Comparison of ENCODE assay signal across 1 cellular context in genomic region chr7:157138424-157139141, GRCh38.
A peak's percentile ranks its signal among the peaks of the same experiment; 100 is the strongest.
TF ChIP-seq lines count a peak whose summit lies in the region.

TSS of gene UBE3C (plus strand) at chr7:157138926. CDS start at chr7:157139273, 347 bp downstream.

TF ChIP-seq in HepG2, 621 proteins besides CTCF, POLR2A, EP300 and RAD21 (continued from another document):
- TF ChIP-seq ZC3H13 (CRISPR knock-in tag; IDR thresholded peaks at IDR 0.05) (no peak), ZNF607 (CRISPR knock-in tag; IDR thresholded peaks at IDR 0.05; ENCODE audit: borderline replicate concordance) (no peak), ZBTB8A (CRISPR knock-in tag; IDR thresholded peaks at IDR 0.05; ENCODE audit: borderline replicate concordance, low read depth) (no peak), TBX2 (CRISPR knock-in tag; IDR thresholded peaks at IDR 0.05; ENCODE audit: borderline replicate concordance) (no peak), E2F1 (CRISPR knock-in tag; IDR thresholded peaks at IDR 0.05) (no peak), PITX1 (CRISPR knock-in tag; IDR thresholded peaks at IDR 0.05) (no peak), BHLHE40 (IDR thresholded peaks at IDR 0.05; ENCODE audit: low read length) (no peak; the same call in 1 of the 2 replicates), ZNF546 (CRISPR knock-in tag; conservative IDR thresholded peaks at IDR 0.05) (no peak), ZFP36L1 (CRISPR knock-in tag; IDR thresholded peaks at IDR 0.05) (no peak), MYNN (CRISPR knock-in tag; IDR thresholded peaks at IDR 0.05; ENCODE audit: low read depth) (no peak), PHF21A (CRISPR knock-in tag; IDR thresholded peaks at IDR 0.05) (no peak), GPBP1L1 (CRISPR knock-in tag; IDR thresholded peaks at IDR 0.05) (no peak), ZMYM4 (CRISPR knock-in tag; IDR thresholded peaks at IDR 0.05) (peak; percentile 80; the same call in 1 of the 2 replicates), AKAP8 (CRISPR knock-in tag; IDR thresholded peaks at IDR 0.05) (no peak), ZNF18 (CRISPR knock-in tag; IDR thresholded peaks at IDR 0.05; ENCODE audit: insufficient replicate concordance) (peak; percentile 26), MATR3 (CRISPR knock-in tag; IDR thresholded peaks at IDR 0.05) (no peak), ZNF510 (CRISPR knock-in tag; IDR thresholded peaks at IDR 0.05; ENCODE audit: low read depth) (no peak; the same call in 1 of the 2 replicates), HMGXB4 (CRISPR knock-in tag; IDR thresholded peaks at IDR 0.05; ENCODE audit: borderline replicate concordance in 1 of 2, low read depth in 1 of 2) (no peak; a peak in 1 of 4 replicates), ZBTB26 (CRISPR knock-in tag; IDR thresholded peaks at IDR 0.05; ENCODE audit: borderline replicate concordance) (no peak), ZNF3 (CRISPR knock-in tag; IDR thresholded peaks at IDR 0.05) (no peak), GPN1 (CRISPR knock-in tag; IDR thresholded peaks at IDR 0.05; ENCODE audit: borderline replicate concordance) (no peak), GABPB1 (CRISPR knock-in tag; IDR thresholded peaks at IDR 0.05) (peak; percentile 67), PHF8 (CRISPR knock-in tag; IDR thresholded peaks at IDR 0.05) (peak; percentile 65), ZSCAN21 (CRISPR knock-in tag; IDR thresholded peaks at IDR 0.05; ENCODE audit: borderline replicate concordance) (0 out of 2 replicates have a peak, but pooled peaks have one; percentile 45), KDM3A (CRISPR knock-in tag; IDR thresholded peaks at IDR 0.05; ENCODE audit: low read depth) (no peak), TBL1XR1 (IDR thresholded peaks at IDR 0.05; ENCODE audit: borderline replicate concordance, low read length, partially characterized antibody) (no peak), POLR2AphosphoS2 (IDR thresholded peaks at IDR 0.05; ENCODE audit: low read depth, low read length) (no peak), KDM4B (CRISPR knock-in tag; IDR thresholded peaks at IDR 0.05) (no peak), ELF1 (CRISPR knock-in tag; IDR thresholded peaks at IDR 0.05) (0 out of 2 replicates have a peak, but pooled peaks have one; percentile 18), ZNF292 (CRISPR knock-in tag; IDR thresholded peaks at IDR 0.05; ENCODE audit: borderline replicate concordance, low read depth) (no peak), GLI4 (CRISPR knock-in tag; IDR thresholded peaks at IDR 0.05; ENCODE audit: borderline replicate concordance) (no peak), ZFX (CRISPR knock-in tag; IDR thresholded peaks at IDR 0.05; ENCODE audit: low read depth) (peak; percentile 89), IRF1 (CRISPR knock-in tag; IDR thresholded peaks at IDR 0.05; ENCODE audit: low read depth) (no peak), TRIM24 (CRISPR knock-in tag; IDR thresholded peaks at IDR 0.05) (no peak), PPARG (CRISPR knock-in tag; conservative IDR thresholded peaks at IDR 0.05) (no peak), ZNF7 (CRISPR knock-in tag; IDR thresholded peaks at IDR 0.05) (no peak), ZNF660 (CRISPR knock-in tag; IDR thresholded peaks at IDR 0.05; ENCODE audit: borderline replicate concordance, low read depth) (no peak), ZNF264 (CRISPR knock-in tag; IDR thresholded peaks at IDR 0.05) (no peak), DMTF1 (CRISPR knock-in tag; IDR thresholded peaks at IDR 0.05) (no peak), DR1 (CRISPR knock-in tag; IDR thresholded peaks at IDR 0.05) (no peak; the same call in 1 of the 2 replicates), CEBPZ (IDR thresholded peaks at IDR 0.05; ENCODE audit: low read length) (no peak), ERF (CRISPR knock-in tag; IDR thresholded peaks at IDR 0.05) (0 out of 2 replicates have a peak, but pooled peaks have one; percentile 17), SMAD9 (CRISPR knock-in tag; IDR thresholded peaks at IDR 0.05) (no peak), TEAD2 (CRISPR knock-in tag; IDR thresholded peaks at IDR 0.05) (no peak), PBX3 (CRISPR knock-in tag; IDR thresholded peaks at IDR 0.05; ENCODE audit: borderline replicate concordance) (no peak), PCBP2 (optimal IDR thresholded peaks at IDR 0.05; ENCODE audit: low read depth, low read length, poor library complexity, severe bottlenecking) (no peak), DZIP1 (CRISPR knock-in tag; IDR thresholded peaks at IDR 0.05) (no peak)
